Comparison of ENCODE assay signal across 24 cellular contexts in the genomic region with DNA sequence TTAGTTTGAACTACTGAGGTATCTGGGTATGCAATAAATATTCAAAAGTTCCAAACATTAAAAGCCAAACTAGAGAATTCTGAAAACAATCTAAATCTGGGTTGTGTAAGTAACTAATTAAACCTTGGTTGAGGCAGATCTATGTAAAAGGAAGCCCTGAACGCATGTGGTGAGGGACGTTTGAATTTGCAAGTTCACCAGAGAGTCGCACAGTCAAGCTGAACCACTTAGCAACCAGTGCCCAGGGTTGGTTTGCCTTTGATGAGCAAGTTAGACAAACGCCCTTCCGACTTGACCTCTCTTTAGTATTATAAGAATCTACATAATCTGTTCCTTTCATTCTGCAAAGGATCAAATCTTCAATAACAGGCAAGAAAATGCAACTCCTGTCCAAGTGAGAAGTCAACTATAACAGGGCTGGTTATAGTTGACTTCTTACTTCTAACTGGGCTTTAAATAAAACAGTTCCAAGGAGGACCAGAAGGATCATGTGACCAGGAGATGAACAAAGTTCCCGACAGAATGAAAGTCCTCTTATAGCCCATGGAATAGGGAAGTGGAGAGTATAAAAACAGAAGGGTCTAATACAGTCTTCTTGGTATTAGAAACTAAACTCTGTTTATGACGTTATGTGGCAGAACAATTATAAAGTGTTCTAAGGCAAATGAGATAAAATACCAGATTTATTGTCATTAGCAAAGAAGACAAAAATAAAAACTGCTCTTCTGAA. TPM values are rescaled to one million over a fixed set of nuclear protein-coding genes. Genes with fewer than 3 reads are reported as not detected.
DNase-seq lines count a peak whose midpoint lies in the region; ATAC-seq lines count a peak whose summit lies in the region.
"Had no signal": no experiment of that assay in that cellular context is flagged by ENCODE, and none has a peak within 500 bp of the region (broad histone marks: within the 10 kb centered on the region; RNA-seq: fewer than 3 reads in every experiment).

No MANE protein-coding gene starts in this region.

- H3K36me3 ChIP-seq in Karpas-422 (ENCODE audit: insufficient read depth, low read length), result peaks cover 32% of the 10 kb centered on the region; the same call in 1 of the 2 replicates
- H3K36me3 ChIP-seq: uterus had no signal

- peak overlapping the region; percentile 43 for H3K9ac ChIP-seq in Karpas-422 (ENCODE audit: low read length)

- H3K4me2 ChIP-seq in Karpas-422 (ENCODE audit: low read depth, low read length, poor library complexity, severe bottlenecking), result peak overlapping the region; percentile 40
- H3K4me2 ChIP-seq: A549 had no signal

- ATAC-seq in GM18909 (IDR thresholded peaks at IDR 0.05; ENCODE audit: poor library complexity, unreplicated experiment), result peak; percentile 65
- ATAC-seq in stimulated activated naive CD8-positive, alpha-beta T cell treated with anti-CD3 and anti-CD28 coated beads, Interleukin-15, amount 100 ng/mL, for 72 hours, result no peak
- ATAC-seq in GM18868 (IDR thresholded peaks at IDR 0.05; ENCODE audit: unreplicated experiment), result no peak
- ATAC-seq: A549; activated T-helper 17 cell treated with anti-CD3 and anti-CD28 coated beads, Interleukin-2, amount 50 U/mL, for 72 hours had no signal

- no peak overlapping the region for H3K27ac Mint-ChIP-seq in stimulated activated naive CD8-positive, alpha-beta T cell treated with anti-CD3 and anti-CD28 coated beads, Interleukin-15, amount 100 ng/mL, for 72 hours
- H3K27ac Mint-ChIP-seq: activated CD4-positive, alpha-beta T cell treated with anti-CD3 and anti-CD28 coated beads, Interleukin-2, amount 10 ng/mL, durations not matched to agents 7 days and 5 days; activated naive CD8-positive, alpha-beta T cell treated with anti-CD3 and anti-CD28 coated beads, Interleukin-2, amount 10 ng/mL, durations not matched to agents 7 days and 5 days had no signal

- DNase-seq in Ammon's horn (ENCODE audit: low spot score) (peak; percentile 55), Karpas-422 (peak; percentile 76), medulla oblongata (ENCODE audit: extremely low spot score) (peak; percentile 85), NCI-H446 treated with DMSO at 0.1 percent for 48 hours (lab: John Stamatoyannopoulos, UW) (no peak)
- no peak for DNase-seq in stimulated activated naive CD8-positive, alpha-beta T cell treated with anti-CD3 and anti-CD28 coated beads, Interleukin-15, amount 100 ng/mL, for 72 hours
- no peak for DNase-seq in activated T-cell treated with anti-CD3 and anti-CD28 coated beads, Interleukin-2, amount 50 U/mL, for 1 hour
- DNase-seq: activated CD4-positive, alpha-beta T cell treated with anti-CD3 and anti-CD28 coated beads, Interleukin-2, amount 10 ng/mL, durations not matched to agents 7 days and 5 days; activated naive CD8-positive, alpha-beta T cell treated with anti-CD3 and anti-CD28 coated beads, Interleukin-2, amount 10 ng/mL, durations not matched to agents 7 days and 5 days; C1 segment of cervical spinal cord; cerebellar nuclear complex; esophagus squamous epithelium; HCEC 1CT; left cardiac atrium; NCI-H1417; NCI-H69; OCI-M1; retina; SHP77; stimulated activated CD4-positive, alpha-beta T cell treated with anti-CD3 and anti-CD28 coated beads, Interleukin-12 subunit alpha, Interleukin-12 subunit beta, amount 100 ng/mL, for 4 hours; uterus had no signal

- no peaks in the 10 kb centered on the region for H3K9me3 Mint-ChIP-seq in stimulated activated naive CD8-positive, alpha-beta T cell treated with anti-CD3 and anti-CD28 coated beads, Interleukin-15, amount 100 ng/mL, for 72 hours
- H3K9me3 Mint-ChIP-seq: activated CD4-positive, alpha-beta T cell treated with anti-CD3 and anti-CD28 coated beads, Interleukin-2, amount 10 ng/mL, durations not matched to agents 7 days and 5 days; activated naive CD8-positive, alpha-beta T cell treated with anti-CD3 and anti-CD28 coated beads, Interleukin-2, amount 10 ng/mL, durations not matched to agents 7 days and 5 days; activated T-helper 17 cell treated with anti-CD3 and anti-CD28 coated beads, Interleukin-2, amount 50 U/mL, for 72 hours had no signal

- peak overlapping the region; percentile 23; the same call in 1 of the 2 replicates for H2AFZ ChIP-seq in Karpas-422 (ENCODE audit: low read length)

- H3K4me3 ChIP-seq in Karpas-422 (ENCODE audit: low read length), result 0 out of 2 replicates have a peak overlapping the region, but pooled peaks have one; percentile 15
- H3K4me3 ChIP-seq: A549, esophagus squamous epithelium, uterus had no signal

- peaks cover 57% of the 10 kb centered on the region for H3K4me1 ChIP-seq in Karpas-422 (ENCODE audit: low read length)
- H3K4me1 ChIP-seq: A549 had no signal

- no peak overlapping the region for H3K4me3 Mint-ChIP-seq in stimulated activated naive CD8-positive, alpha-beta T cell treated with anti-CD3 and anti-CD28 coated beads, Interleukin-15, amount 100 ng/mL, for 72 hours
- H3K4me3 Mint-ChIP-seq: activated CD4-positive, alpha-beta T cell treated with anti-CD3 and anti-CD28 coated beads, Interleukin-2, amount 10 ng/mL, durations not matched to agents 7 days and 5 days; activated naive CD8-positive, alpha-beta T cell treated with anti-CD3 and anti-CD28 coated beads, Interleukin-2, amount 10 ng/mL, durations not matched to agents 7 days and 5 days; activated T-helper 17 cell treated with anti-CD3 and anti-CD28 coated beads, Interleukin-2, amount 50 U/mL, for 72 hours had no signal

- no peaks in the 10 kb centered on the region for H4K20me1 ChIP-seq in Karpas-422 (ENCODE audit: insufficient read depth, low read depth, low read length)

- peaks cover 17% of the 10 kb centered on the region for H3K4me1 Mint-ChIP-seq in stimulated activated naive CD8-positive, alpha-beta T cell treated with anti-CD3 and anti-CD28 coated beads, Interleukin-15, amount 100 ng/mL, for 72 hours

- peaks cover 10% of the 10 kb centered on the region; the same call in 1 of the 2 replicates for H3K79me2 ChIP-seq in Karpas-422 (ENCODE audit: low read length)

- H3K9me2 ChIP-seq in Karpas-422 (replicated peaks; ENCODE audit: insufficient read depth, low read length), result no peaks in the 10 kb centered on the region

- H3K9me3 ChIP-seq in Karpas-422 (ENCODE audit: low read length), result no peaks in the 10 kb centered on the region
- H3K9me3 ChIP-seq: A549, esophagus squamous epithelium, uterus had no signal

- no peaks in the 10 kb centered on the region for H3K27me3 ChIP-seq in Karpas-422 (ENCODE audit: low read length)
- H3K27me3 ChIP-seq: esophagus squamous epithelium, uterus had no signal

- peak overlapping the region; percentile 83 for H3K27ac ChIP-seq in Karpas-422 (ENCODE audit: low read length)
- H3K27ac ChIP-seq: A549, esophagus squamous epithelium, uterus had no signal

- H3K27me3 Mint-ChIP-seq in stimulated activated naive CD8-positive, alpha-beta T cell treated with anti-CD3 and anti-CD28 coated beads, Interleukin-15, amount 100 ng/mL, for 72 hours, result no peaks in the 10 kb centered on the region
- H3K27me3 Mint-ChIP-seq: activated CD4-positive, alpha-beta T cell treated with anti-CD3 and anti-CD28 coated beads, Interleukin-2, amount 10 ng/mL, durations not matched to agents 7 days and 5 days; activated naive CD8-positive, alpha-beta T cell treated with anti-CD3 and anti-CD28 coated beads, Interleukin-2, amount 10 ng/mL, durations not matched to agents 7 days and 5 days; activated T-helper 17 cell treated with anti-CD3 and anti-CD28 coated beads, Interleukin-2, amount 50 U/mL, for 72 hours had no signal

RNA-seq across cellular contexts. Expression of a gene that starts 40.6 kb away (rescaled TPM):
- 34.3 and 75.2 TPM in 2 replicates for total RNA-seq in Karpas-422 (2014; rRNA removed; shearing (Covaris generic); ENCODE audit: low replicate concordance)

RNA-seq across cellular contexts. Expression of a gene that starts 49.0 kb away (rescaled TPM):
- 41.1 and 45.1 TPM in 2 replicates for total RNA-seq in Karpas-422 (2014; rRNA removed; shearing (Covaris generic); ENCODE audit: low replicate concordance)

Comparison
In these comparisons a context has a peak if more than half of its experiments do, and no peak if none do; other contexts are left out.
1. DNase-seq: peak in Ammon's horn (single experiment), Karpas-422 (single experiment) and medulla oblongata (single experiment); none in NCI-H446 treated with DMSO at 0.1 percent for 48 hours (single experiment), stimulated activated naive CD8-positive, alpha-beta T cell treated with anti-CD3 and anti-CD28 coated beads, Interleukin-15, amount 100 ng/mL, for 72 hours (0 of 2) and activated T-cell treated with anti-CD3 and anti-CD28 coated beads, Interleukin-2, amount 50 U/mL, for 1 hour (single experiment).